Comparison of ENCODE assay signal across 18 cellular contexts in the genomic region with DNA sequence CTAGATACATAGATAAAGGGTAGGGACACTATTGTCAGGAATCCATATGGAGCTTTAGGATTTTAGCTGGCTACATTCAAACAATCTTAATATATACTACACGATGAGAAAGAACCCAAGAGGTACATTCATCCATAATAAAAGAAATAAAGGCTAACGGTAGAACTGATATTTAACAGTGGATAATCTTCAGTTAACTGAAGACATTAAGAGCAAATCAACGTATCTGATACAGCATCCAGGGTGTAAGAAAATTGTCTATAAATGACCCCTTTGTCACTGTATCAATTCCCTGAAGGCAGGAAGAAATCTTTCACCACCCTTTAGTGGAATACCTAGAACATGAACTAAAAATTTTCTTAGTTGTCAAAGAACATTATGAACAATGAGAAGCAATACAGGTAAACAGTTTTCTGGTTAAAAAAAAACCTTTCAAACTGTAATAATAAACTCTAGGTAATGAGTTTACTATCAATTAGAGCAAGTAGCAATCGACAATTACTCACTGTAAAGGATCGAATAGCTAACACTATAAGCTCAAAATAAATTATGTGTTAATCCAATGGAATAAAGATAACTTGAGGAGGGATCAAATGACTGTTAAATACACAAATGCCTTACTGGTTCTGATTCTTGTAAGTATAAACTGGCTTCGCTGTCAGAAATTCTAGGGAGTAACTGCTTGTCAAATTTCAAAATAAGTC. TPM values are rescaled to one million over a fixed set of nuclear protein-coding genes. Genes with fewer than 3 reads are reported as not detected.
DNase-seq lines count a peak whose midpoint lies in the region; ATAC-seq, FAIRE-seq and TF ChIP-seq lines count a peak whose summit lies in the region.
"Had no signal": no experiment of that assay in that cellular context is flagged by ENCODE, and none has a peak within 500 bp of the region (broad histone marks: within the 10 kb centered on the region; RNA-seq: fewer than 3 reads in every experiment).

No MANE protein-coding gene starts in this region.

- peak overlapping the region; percentile 57 for H3K27ac Mint-ChIP-seq in T-helper 1 cell treated with Interleukin-12 subunit alpha and Interleukin-12 subunit beta and Interleukin-4 antibody, amounts not matched to agents 30 μg/mL and 1 μg/mL, for 36 hours
- H3K27ac Mint-ChIP-seq in activated T-helper 17 cell treated with anti-CD3 and anti-CD28 coated beads, Interleukin-2, amount 50 U/mL, for 72 hours: peak overlapping the region; percentile 76
- H3K27ac Mint-ChIP-seq in mesothelial cell of epicardium: peak overlapping the region; percentile 53

- no peak for TF ChIP-seq POLR2A in GM12891 (IDR thresholded peaks at IDR 0.05; ENCODE audit: low read depth, low read length)

- TF ChIP-seq CTCF in mesothelial cell of epicardium (IDR thresholded peaks at IDR 0.05; ENCODE audit: unreplicated experiment): no peak

- H3K4me1 Mint-ChIP-seq in T-helper 1 cell treated with Interleukin-12 subunit alpha and Interleukin-12 subunit beta and Interleukin-4 antibody, amounts not matched to agents 30 μg/mL and 1 μg/mL, for 36 hours (ENCODE audit: low read depth): peaks cover 27% of the 10 kb centered on the region
- H3K4me1 Mint-ChIP-seq in activated T-helper 17 cell treated with anti-CD3 and anti-CD28 coated beads, Interleukin-2, amount 50 U/mL, for 72 hours: peaks cover 36% of the 10 kb centered on the region
- peaks cover 2% of the 10 kb centered on the region for H3K4me1 Mint-ChIP-seq in mesothelial cell of epicardium

- H3K4me3 Mint-ChIP-seq in T-helper 1 cell treated with Interleukin-12 subunit alpha and Interleukin-12 subunit beta and Interleukin-4 antibody, amounts not matched to agents 30 μg/mL and 1 μg/mL, for 36 hours: no peak overlapping the region
- peak overlapping the region; percentile 62 for H3K4me3 Mint-ChIP-seq in activated T-helper 17 cell treated with anti-CD3 and anti-CD28 coated beads, Interleukin-2, amount 50 U/mL, for 72 hours
- no peak overlapping the region for H3K4me3 Mint-ChIP-seq in mesothelial cell of epicardium

- no peaks in the 10 kb centered on the region for H3K9me3 Mint-ChIP-seq in T-helper 1 cell treated with Interleukin-12 subunit alpha and Interleukin-12 subunit beta and Interleukin-4 antibody, amounts not matched to agents 30 μg/mL and 1 μg/mL, for 36 hours
- no peaks in the 10 kb centered on the region for H3K9me3 Mint-ChIP-seq in activated T-helper 17 cell treated with anti-CD3 and anti-CD28 coated beads, Interleukin-2, amount 50 U/mL, for 72 hours
- H3K9me3 Mint-ChIP-seq in mesothelial cell of epicardium: no peaks in the 10 kb centered on the region

- no peaks in the 10 kb centered on the region for H3K27me3 Mint-ChIP-seq in T-helper 1 cell treated with Interleukin-12 subunit alpha and Interleukin-12 subunit beta and Interleukin-4 antibody, amounts not matched to agents 30 μg/mL and 1 μg/mL, for 36 hours (ENCODE audit: low read depth)
- H3K27me3 Mint-ChIP-seq in activated T-helper 17 cell treated with anti-CD3 and anti-CD28 coated beads, Interleukin-2, amount 50 U/mL, for 72 hours: no peaks in the 10 kb centered on the region
- no peaks in the 10 kb centered on the region for H3K27me3 Mint-ChIP-seq in mesothelial cell of epicardium (ENCODE audit: low read depth)

- H3K36me3 Mint-ChIP-seq in T-helper 1 cell treated with Interleukin-12 subunit alpha and Interleukin-12 subunit beta and Interleukin-4 antibody, amounts not matched to agents 30 μg/mL and 1 μg/mL, for 36 hours (ENCODE audit: low read depth): peaks cover 44% of the 10 kb centered on the region
- H3K36me3 Mint-ChIP-seq in activated T-helper 17 cell treated with anti-CD3 and anti-CD28 coated beads, Interleukin-2, amount 50 U/mL, for 72 hours (ENCODE audit: low read depth): peaks cover 100% of the 10 kb centered on the region
- peaks cover 39% of the 10 kb centered on the region for H3K36me3 Mint-ChIP-seq in mesothelial cell of epicardium

- peak; percentile 9 for FAIRE-seq in GM12891 (lab: Jason Lieb, UNC)

- DNase-seq in T-helper 1 cell (no peak), GM12891 (ENCODE audit: insufficient read length, low spot score) (no peak), mesothelial cell of epicardium (ENCODE audit: low spot score in 2 of 2, unreplicated experiment in 2 of 2) (no peak), mesenteric fat pad (ENCODE audit: low spot score) (no peak), DMS53 (lab: John Stamatoyannopoulos, UW) (no peak)
- DNase-seq: 8988T; brain microvascular endothelial cell; EL; GOT3; NCI-H1092; NCI-H2107; NCI-H69; nucleus accumbens; stimulated activated CD4-positive, alpha-beta T cell treated with anti-CD3 and anti-CD28 coated beads, Interleukin-4, amount 100 ng/mL, for 4 hours; upper lobe of left lung had no signal

- ATAC-seq in activated T-helper 17 cell treated with anti-CD3 and anti-CD28 coated beads, Interleukin-2, amount 50 U/mL, for 72 hours (replicated peaks): no peak
- no peak for ATAC-seq in HG03460 (IDR thresholded peaks at IDR 0.05; ENCODE audit: unreplicated experiment)

TF ChIP-seq in GM12891, 5 proteins besides CTCF, POLR2A, EP300 and RAD21:
- no peak for TF ChIP-seq POU2F2 (IDR thresholded peaks at IDR 0.05; ENCODE audit: low read depth, low read length)
- TF ChIP-seq PAX5 (IDR thresholded peaks at IDR 0.05; ENCODE audit: insufficient read depth, low read length, severe bottlenecking): no peak
- TF ChIP-seq POLR2AphosphoS5 (IDR thresholded peaks at IDR 0.05; ENCODE audit: low read depth, low read length): no peak
- TF ChIP-seq TAF1 (IDR thresholded peaks at IDR 0.05; ENCODE audit: low read depth, low read length): no peak
- TF ChIP-seq SPI1 (IDR thresholded peaks at IDR 0.05; ENCODE audit: low read depth, low read length): no peak

RNA-seq across cellular contexts. Expression of a gene that starts 11.8 kb away (rescaled TPM):
- 268 TPM for polyA plus RNA-seq in GM12891 (2012; ENCODE audit: low read depth, missing spikeins)
- total RNA-seq in activated T-helper 17 cell treated with anti-CD3 and anti-CD28 coated beads, Interleukin-2, amount 50 U/mL, for 72 hours: 100 to 1,000 TPM in 1 of 2 donors, 10 to 100 TPM in 1; 93.0 to 134 TPM
- total RNA-seq in mesothelial cell of epicardium (105 to 107 TPM (median 105 TPM) in 3 replicates), mesenteric fat pad (141 TPM)

RNA-seq across cellular contexts. Expression of a gene that starts 11.9 kb away (rescaled TPM):
- polyA plus RNA-seq in GM12891 (2012; ENCODE audit: low read depth, missing spikeins): 23.4 TPM
- 10 to 100 TPM; 41.1 to 49.2 TPM for total RNA-seq in activated T-helper 17 cell treated with anti-CD3 and anti-CD28 coated beads, Interleukin-2, amount 50 U/mL, for 72 hours
- total RNA-seq in mesothelial cell of epicardium: 16.5 to 19.6 TPM (median 18.9 TPM) in 3 replicates
- 23.5 TPM for total RNA-seq in mesenteric fat pad

RNA-seq across cellular contexts. Expression of a gene that starts 31.0 kb away (rescaled TPM):
- 170 TPM for polyA plus RNA-seq in GM12891 (2012; ENCODE audit: low read depth, missing spikeins)
- 100 to 1,000 TPM; 295 to 359 TPM for total RNA-seq in activated T-helper 17 cell treated with anti-CD3 and anti-CD28 coated beads, Interleukin-2, amount 50 U/mL, for 72 hours
- total RNA-seq in mesothelial cell of epicardium (463 to 488 TPM (median 479 TPM) in 3 replicates), mesenteric fat pad (269 TPM)

RNA-seq across cellular contexts. Expression of a gene that starts 46.3 kb away (rescaled TPM):
- 160 TPM for polyA plus RNA-seq in GM12891 (2012; ENCODE audit: low read depth, missing spikeins)
- 100 to 1,000 TPM; 269 to 280 TPM for total RNA-seq in activated T-helper 17 cell treated with anti-CD3 and anti-CD28 coated beads, Interleukin-2, amount 50 U/mL, for 72 hours
- total RNA-seq in mesothelial cell of epicardium (221 to 246 TPM (median 238 TPM) in 3 replicates), mesenteric fat pad (126 TPM)

RNA-seq across cellular contexts. Expression of a gene that starts 46.3 kb away (rescaled TPM):
- 34.0 TPM for polyA plus RNA-seq in GM12891 (2012; ENCODE audit: low read depth, missing spikeins)
- total RNA-seq in activated T-helper 17 cell treated with anti-CD3 and anti-CD28 coated beads, Interleukin-2, amount 50 U/mL, for 72 hours: 100 to 1,000 TPM; 106 to 116 TPM
- total RNA-seq in mesothelial cell of epicardium (154 to 158 TPM (median 156 TPM) in 3 replicates), mesenteric fat pad (73.4 TPM)
